ENCODE assay signal across 1 cellular context in the genomic region with DNA sequence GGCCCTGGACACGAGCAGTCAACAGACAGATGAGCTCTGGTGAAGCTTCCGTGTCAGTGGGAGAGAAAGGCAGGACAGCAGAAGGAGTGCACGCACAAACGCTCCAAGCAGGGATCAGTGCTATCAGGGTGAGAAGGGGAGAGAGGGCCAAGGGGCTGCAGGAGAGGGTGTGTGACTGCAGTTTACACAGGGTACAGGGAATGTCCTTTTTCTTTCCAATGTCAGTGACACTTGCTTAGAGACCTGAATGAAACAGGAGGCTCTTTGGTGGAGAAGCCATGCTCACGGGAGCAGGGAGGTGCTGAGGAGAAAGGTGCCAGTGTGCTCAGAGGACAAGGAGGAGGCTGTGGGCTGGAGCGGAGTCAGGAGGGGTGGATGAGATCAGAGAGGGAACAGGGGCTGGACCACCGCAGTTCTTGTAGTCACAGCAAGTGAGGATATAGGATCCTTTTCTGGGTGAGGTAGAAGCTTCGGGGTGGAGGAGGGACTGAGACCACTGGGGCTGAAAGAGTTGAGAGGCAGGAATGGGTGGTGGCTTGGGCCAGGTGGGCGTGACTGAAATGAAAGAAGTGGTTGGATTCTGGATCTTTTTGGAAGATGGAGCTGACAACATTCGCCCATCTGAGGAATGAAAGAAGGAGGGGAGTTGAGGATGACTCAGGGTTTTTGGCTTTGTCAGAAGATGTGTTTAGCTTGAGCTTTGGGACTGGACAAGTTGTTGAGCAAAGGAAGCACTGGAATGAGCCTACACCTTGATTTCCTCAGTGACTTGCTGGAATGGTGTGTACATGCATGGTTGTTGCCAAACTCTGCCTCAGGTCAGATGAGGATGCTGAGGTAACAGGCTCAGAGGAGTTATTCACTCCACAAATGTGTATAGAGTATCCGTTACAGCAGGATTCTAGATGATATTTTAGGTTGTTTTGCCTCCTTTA.
A peak's percentile ranks its signal among the peaks of the same experiment; 100 is the strongest.
TF ChIP-seq lines count a peak whose summit lies in the region.

No MANE protein-coding gene starts in this region.

TF ChIP-seq in K562, 482 proteins besides CTCF, POLR2A, EP300 and RAD21 (continued from another document and continues in another):
- TF ChIP-seq, protein P1, sequence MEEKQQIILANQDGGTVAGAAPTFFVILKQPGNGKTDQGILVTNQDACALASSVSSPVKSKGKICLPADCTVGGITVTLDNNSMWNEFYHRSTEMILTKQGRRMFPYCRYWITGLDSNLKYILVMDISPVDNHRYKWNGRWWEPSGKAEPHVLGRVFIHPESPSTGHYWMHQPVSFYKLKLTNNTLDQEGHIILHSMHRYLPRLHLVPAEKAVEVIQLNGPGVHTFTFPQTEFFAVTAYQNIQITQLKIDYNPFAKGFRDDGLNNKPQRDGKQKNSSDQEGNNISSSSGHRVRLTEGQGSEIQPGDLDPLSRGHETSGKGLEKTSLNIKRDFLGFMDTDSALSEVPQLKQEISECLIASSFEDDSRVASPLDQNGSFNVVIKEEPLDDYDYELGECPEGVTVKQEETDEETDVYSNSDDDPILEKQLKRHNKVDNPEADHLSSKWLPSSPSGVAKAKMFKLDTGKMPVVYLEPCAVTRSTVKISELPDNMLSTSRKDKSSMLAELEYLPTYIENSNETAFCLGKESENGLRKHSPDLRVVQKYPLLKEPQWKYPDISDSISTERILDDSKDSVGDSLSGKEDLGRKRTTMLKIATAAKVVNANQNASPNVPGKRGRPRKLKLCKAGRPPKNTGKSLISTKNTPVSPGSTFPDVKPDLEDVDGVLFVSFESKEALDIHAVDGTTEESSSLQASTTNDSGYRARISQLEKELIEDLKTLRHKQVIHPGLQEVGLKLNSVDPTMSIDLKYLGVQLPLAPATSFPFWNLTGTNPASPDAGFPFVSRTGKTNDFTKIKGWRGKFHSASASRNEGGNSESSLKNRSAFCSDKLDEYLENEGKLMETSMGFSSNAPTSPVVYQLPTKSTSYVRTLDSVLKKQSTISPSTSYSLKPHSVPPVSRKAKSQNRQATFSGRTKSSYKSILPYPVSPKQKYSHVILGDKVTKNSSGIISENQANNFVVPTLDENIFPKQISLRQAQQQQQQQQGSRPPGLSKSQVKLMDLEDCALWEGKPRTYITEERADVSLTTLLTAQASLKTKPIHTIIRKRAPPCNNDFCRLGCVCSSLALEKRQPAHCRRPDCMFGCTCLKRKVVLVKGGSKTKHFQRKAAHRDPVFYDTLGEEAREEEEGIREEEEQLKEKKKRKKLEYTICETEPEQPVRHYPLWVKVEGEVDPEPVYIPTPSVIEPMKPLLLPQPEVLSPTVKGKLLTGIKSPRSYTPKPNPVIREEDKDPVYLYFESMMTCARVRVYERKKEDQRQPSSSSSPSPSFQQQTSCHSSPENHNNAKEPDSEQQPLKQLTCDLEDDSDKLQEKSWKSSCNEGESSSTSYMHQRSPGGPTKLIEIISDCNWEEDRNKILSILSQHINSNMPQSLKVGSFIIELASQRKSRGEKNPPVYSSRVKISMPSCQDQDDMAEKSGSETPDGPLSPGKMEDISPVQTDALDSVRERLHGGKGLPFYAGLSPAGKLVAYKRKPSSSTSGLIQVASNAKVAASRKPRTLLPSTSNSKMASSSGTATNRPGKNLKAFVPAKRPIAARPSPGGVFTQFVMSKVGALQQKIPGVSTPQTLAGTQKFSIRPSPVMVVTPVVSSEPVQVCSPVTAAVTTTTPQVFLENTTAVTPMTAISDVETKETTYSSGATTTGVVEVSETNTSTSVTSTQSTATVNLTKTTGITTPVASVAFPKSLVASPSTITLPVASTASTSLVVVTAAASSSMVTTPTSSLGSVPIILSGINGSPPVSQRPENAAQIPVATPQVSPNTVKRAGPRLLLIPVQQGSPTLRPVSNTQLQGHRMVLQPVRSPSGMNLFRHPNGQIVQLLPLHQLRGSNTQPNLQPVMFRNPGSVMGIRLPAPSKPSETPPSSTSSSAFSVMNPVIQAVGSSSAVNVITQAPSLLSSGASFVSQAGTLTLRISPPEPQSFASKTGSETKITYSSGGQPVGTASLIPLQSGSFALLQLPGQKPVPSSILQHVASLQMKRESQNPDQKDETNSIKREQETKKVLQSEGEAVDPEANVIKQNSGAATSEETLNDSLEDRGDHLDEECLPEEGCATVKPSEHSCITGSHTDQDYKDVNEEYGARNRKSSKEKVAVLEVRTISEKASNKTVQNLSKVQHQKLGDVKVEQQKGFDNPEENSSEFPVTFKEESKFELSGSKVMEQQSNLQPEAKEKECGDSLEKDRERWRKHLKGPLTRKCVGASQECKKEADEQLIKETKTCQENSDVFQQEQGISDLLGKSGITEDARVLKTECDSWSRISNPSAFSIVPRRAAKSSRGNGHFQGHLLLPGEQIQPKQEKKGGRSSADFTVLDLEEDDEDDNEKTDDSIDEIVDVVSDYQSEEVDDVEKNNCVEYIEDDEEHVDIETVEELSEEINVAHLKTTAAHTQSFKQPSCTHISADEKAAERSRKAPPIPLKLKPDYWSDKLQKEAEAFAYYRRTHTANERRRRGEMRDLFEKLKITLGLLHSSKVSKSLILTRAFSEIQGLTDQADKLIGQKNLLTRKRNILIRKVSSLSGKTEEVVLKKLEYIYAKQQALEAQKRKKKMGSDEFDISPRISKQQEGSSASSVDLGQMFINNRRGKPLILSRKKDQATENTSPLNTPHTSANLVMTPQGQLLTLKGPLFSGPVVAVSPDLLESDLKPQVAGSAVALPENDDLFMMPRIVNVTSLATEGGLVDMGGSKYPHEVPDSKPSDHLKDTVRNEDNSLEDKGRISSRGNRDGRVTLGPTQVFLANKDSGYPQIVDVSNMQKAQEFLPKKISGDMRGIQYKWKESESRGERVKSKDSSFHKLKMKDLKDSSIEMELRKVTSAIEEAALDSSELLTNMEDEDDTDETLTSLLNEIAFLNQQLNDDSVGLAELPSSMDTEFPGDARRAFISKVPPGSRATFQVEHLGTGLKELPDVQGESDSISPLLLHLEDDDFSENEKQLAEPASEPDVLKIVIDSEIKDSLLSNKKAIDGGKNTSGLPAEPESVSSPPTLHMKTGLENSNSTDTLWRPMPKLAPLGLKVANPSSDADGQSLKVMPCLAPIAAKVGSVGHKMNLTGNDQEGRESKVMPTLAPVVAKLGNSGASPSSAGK (IDR thresholded peaks at IDR 0.05), result no peak
- TF ChIP-seq, protein P2, sequence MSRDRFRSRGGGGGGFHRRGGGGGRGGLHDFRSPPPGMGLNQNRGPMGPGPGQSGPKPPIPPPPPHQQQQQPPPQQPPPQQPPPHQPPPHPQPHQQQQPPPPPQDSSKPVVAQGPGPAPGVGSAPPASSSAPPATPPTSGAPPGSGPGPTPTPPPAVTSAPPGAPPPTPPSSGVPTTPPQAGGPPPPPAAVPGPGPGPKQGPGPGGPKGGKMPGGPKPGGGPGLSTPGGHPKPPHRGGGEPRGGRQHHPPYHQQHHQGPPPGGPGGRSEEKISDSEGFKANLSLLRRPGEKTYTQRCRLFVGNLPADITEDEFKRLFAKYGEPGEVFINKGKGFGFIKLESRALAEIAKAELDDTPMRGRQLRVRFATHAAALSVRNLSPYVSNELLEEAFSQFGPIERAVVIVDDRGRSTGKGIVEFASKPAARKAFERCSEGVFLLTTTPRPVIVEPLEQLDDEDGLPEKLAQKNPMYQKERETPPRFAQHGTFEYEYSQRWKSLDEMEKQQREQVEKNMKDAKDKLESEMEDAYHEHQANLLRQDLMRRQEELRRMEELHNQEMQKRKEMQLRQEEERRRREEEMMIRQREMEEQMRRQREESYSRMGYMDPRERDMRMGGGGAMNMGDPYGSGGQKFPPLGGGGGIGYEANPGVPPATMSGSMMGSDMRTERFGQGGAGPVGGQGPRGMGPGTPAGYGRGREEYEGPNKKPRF (IDR thresholded peaks at IDR 0.05; ENCODE audit: low read depth, low read length), result no peak
- TF ChIP-seq RNF2 (IDR thresholded peaks at IDR 0.05) (no peak), ZNF780A (CRISPR knock-in tag; IDR thresholded peaks at IDR 0.05) (no peak), MAFG (tag; conservative IDR thresholded peaks at IDR 0.05) (peak; percentile 88), U2AF1 (optimal IDR thresholded peaks at IDR 0.05; ENCODE audit: low read depth, low read length) (no peak), C11orf30 (IDR thresholded peaks at IDR 0.05; ENCODE audit: low read depth) (peak; percentile 62), ZKSCAN8 (CRISPR knock-in tag; IDR thresholded peaks at IDR 0.05) (no peak), MAFK (IDR thresholded peaks at IDR 0.05; ENCODE audit: low read length) (peak; percentile 20; the same call in 1 of the 2 replicates), KDM2B (CRISPR knock-in tag; IDR thresholded peaks at IDR 0.05) (no peak), ZBTB8A (IDR thresholded peaks at IDR 0.05; ENCODE audit: partially characterized antibody) (no peak), NRF1 (conservative IDR thresholded peaks at IDR 0.05 in 1 of 2, IDR thresholded peaks at IDR 0.05 in 1 of 2) (no peak), KLF13 (tag; IDR thresholded peaks at IDR 0.05; ENCODE audit: borderline replicate concordance, low read depth) (no peak), ZNF197 (CRISPR knock-in tag; IDR thresholded peaks at IDR 0.05; ENCODE audit: low read depth) (no peak), NFE2 (IDR thresholded peaks at IDR 0.05; ENCODE audit: low read depth) (peak; percentile 73), MAFF (IDR thresholded peaks at IDR 0.05; ENCODE audit: low read length) (peak; percentile 39; the same call in 1 of the 2 replicates), SIN3B (IDR thresholded peaks at IDR 0.05; ENCODE audit: low read depth) (no peak), ZNF507 (tag; conservative IDR thresholded peaks at IDR 0.05) (no peak)
- TF ChIP-seq, protein P3, sequence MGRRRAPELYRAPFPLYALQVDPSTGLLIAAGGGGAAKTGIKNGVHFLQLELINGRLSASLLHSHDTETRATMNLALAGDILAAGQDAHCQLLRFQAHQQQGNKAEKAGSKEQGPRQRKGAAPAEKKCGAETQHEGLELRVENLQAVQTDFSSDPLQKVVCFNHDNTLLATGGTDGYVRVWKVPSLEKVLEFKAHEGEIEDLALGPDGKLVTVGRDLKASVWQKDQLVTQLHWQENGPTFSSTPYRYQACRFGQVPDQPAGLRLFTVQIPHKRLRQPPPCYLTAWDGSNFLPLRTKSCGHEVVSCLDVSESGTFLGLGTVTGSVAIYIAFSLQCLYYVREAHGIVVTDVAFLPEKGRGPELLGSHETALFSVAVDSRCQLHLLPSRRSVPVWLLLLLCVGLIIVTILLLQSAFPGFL (CRISPR knock-in tag; IDR thresholded peaks at IDR 0.05), result no peak
- TF ChIP-seq, protein P4, sequence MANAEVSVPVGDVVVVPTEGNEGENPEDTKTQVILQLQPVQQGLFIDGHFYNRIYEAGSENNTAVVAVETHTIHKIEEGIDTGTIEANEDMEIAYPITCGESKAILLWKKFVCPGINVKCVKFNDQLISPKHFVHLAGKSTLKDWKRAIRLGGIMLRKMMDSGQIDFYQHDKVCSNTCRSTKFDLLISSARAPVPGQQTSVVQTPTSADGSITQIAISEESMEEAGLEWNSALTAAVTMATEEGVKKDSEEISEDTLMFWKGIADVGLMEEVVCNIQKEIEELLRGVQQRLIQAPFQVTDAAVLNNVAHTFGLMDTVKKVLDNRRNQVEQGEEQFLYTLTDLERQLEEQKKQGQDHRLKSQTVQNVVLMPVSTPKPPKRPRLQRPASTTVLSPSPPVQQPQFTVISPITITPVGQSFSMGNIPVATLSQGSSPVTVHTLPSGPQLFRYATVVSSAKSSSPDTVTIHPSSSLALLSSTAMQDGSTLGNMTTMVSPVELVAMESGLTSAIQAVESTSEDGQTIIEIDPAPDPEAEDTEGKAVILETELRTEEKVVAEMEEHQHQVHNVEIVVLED (CRISPR knock-in tag; IDR thresholded peaks at IDR 0.05), result no peak
- TF ChIP-seq, protein P5, sequence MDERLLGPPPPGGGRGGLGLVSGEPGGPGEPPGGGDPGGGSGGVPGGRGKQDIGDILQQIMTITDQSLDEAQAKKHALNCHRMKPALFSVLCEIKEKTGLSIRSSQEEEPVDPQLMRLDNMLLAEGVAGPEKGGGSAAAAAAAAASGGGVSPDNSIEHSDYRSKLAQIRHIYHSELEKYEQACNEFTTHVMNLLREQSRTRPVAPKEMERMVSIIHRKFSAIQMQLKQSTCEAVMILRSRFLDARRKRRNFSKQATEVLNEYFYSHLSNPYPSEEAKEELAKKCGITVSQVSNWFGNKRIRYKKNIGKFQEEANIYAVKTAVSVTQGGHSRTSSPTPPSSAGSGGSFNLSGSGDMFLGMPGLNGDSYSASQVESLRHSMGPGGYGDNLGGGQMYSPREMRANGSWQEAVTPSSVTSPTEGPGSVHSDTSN (CRISPR knock-in tag; IDR thresholded peaks at IDR 0.05; ENCODE audit: low read depth), result no peak
- TF ChIP-seq, protein P5 (tag; conservative IDR thresholded peaks at IDR 0.05; ENCODE audit: low read depth), result no peak
- TF ChIP-seq, protein P6, sequence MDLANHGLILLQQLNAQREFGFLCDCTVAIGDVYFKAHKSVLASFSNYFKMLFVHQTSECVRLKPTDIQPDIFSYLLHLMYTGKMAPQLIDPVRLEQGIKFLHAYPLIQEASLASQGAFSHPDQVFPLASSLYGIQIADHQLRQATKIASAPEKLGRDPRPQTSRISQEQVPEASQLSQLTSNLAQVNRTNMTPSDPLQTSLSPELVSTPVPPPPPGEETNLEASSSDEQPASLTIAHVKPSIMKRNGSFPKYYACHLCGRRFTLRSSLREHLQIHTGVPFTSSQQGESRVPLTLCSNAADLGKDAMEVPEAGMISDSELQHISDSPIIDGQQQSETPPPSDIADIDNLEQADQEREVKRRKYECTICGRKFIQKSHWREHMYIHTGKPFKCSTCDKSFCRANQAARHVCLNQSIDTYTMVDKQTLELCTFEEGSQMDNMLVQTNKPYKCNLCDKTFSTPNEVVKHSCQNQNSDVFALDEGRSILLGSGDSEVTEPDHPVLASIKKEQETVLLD (IDR thresholded peaks at IDR 0.05), result no peak
- TF ChIP-seq, protein P7, sequence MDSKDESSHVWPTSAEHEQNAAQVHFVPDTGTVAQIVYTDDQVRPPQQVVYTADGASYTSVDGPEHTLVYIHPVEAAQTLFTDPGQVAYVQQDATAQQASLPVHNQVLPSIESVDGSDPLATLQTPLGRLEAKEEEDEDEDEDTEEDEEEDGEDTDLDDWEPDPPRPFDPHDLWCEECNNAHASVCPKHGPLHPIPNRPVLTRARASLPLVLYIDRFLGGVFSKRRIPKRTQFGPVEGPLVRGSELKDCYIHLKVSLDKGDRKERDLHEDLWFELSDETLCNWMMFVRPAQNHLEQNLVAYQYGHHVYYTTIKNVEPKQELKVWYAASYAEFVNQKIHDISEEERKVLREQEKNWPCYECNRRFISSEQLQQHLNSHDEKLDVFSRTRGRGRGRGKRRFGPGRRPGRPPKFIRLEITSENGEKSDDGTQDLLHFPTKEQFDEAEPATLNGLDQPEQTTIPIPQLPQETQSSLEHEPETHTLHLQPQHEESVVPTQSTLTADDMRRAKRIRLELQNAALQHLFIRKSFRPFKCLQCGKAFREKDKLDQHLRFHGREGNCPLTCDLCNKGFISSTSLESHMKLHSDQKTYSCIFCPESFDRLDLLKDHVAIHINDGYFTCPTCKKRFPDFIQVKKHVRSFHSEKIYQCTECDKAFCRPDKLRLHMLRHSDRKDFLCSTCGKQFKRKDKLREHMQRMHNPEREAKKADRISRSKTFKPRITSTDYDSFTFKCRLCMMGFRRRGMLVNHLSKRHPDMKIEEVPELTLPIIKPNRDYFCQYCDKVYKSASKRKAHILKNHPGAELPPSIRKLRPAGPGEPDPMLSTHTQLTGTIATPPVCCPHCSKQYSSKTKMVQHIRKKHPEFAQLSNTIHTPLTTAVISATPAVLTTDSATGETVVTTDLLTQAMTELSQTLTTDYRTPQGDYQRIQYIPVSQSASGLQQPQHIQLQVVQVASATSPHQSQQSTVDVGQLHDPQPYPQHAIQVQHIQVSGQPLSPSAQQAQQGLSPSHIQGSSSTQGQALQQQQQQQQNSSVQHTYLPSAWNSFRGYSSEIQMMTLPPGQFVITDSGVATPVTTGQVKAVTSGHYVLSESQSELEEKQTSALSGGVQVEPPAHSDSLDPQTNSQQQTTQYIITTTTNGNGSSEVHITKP (IDR thresholded peaks at IDR 0.05; ENCODE audit: partially characterized antibody), result no peak
